In genomic region chr16:28180660-28181556, GRCh38 we compare ENCODE assay signal across 9 cellular contexts. TPM values are rescaled to one million over a fixed set of nuclear protein-coding genes. Genes with fewer than 3 reads are reported as not detected.
DNase-seq lines count a peak whose midpoint lies in the region; ATAC-seq and TF ChIP-seq lines count a peak whose summit lies in the region.
"Had no signal": no experiment of that assay in that cellular context is flagged by ENCODE, and none has a peak within 500 bp of the region (broad histone marks: within the 10 kb centered on the region; RNA-seq: fewer than 3 reads in every experiment).

No MANE protein-coding gene starts in this region.

- peaks cover 24% of the 10 kb centered on the region for H3K4me1 ChIP-seq in A673 (ENCODE audit: insufficient read depth, low read length, poor library complexity, severe bottlenecking)

- DNase-seq in A673 (ENCODE audit: low spot score): no peak
- DNase-seq in activated CD4-positive, alpha-beta memory T cell treated with anti-CD3 and anti-CD28 coated beads for 36 hours: no peak
- no peak for DNase-seq in left lobe of liver (ENCODE audit: low spot score)
- DNase-seq in NCI-H748 (lab: John Stamatoyannopoulos, UW; ENCODE audit: unreplicated experiment): no peak
- DNase-seq in ureter (ENCODE audit: low spot score): no peak
- DNase-seq in C1 segment of cervical spinal cord (lab: John Stamatoyannopoulos, UW): no peak
- DNase-seq in NCI-H1436 treated with DMSO at 0.1 percent for 48 hours (lab: John Stamatoyannopoulos, UW): no peak

- peaks cover 56% of the 10 kb centered on the region for H3K36me3 Mint-ChIP-seq in activated CD4-positive, alpha-beta memory T cell treated with anti-CD3 and anti-CD28 coated beads for 36 hours

- TF ChIP-seq CTCF in A673 (conservative IDR thresholded peaks at IDR 0.05; ENCODE audit: low read depth, low read length): no peak

- peak; percentile 38 for ATAC-seq in GM21529 (IDR thresholded peaks at IDR 0.05; ENCODE audit: unreplicated experiment)
- ATAC-seq in left lobe of liver: peak; percentile 19

- CTCF ChIA-PET in A673 (lab: Charles Lee): interaction anchor here (0.7 kb wide), 1 partner anchor 721 kb away, joined by 4 read pairs; no protein-coding TSS in a partner anchor
- CTCF ChIA-PET in activated CD4-positive, alpha-beta memory T cell treated with anti-CD3 and anti-CD28 coated beads for 36 hours (lab: Charles Lee): interaction anchor here (0.6 to 1.0 kb wide), 2 partner anchors 37 to 303 kb away, joined by 4 to 5 read pairs; no protein-coding TSS in a partner anchor

- peak overlapping the region; percentile 87 for H3K27ac Mint-ChIP-seq in activated CD4-positive, alpha-beta memory T cell treated with anti-CD3 and anti-CD28 coated beads for 36 hours

- intact Hi-C loops in A673 (cut with micrococcal nuclease; ENCODE audit: unreplicated experiment): no loop called here
- intact Hi-C loops in activated CD4-positive, alpha-beta memory T cell treated with anti-CD3 and anti-CD28 coated beads for 36 hours (cut with micrococcal nuclease): loop anchor here (2.0 kb wide), 1 partner anchor 14 kb away; no protein-coding TSS in a partner anchor

- peaks cover 11% of the 10 kb centered on the region for H3K36me3 ChIP-seq in A673 (ENCODE audit: insufficient read depth, low read length, poor library complexity, severe bottlenecking)

- peaks cover 74% of the 10 kb centered on the region for H3K4me1 Mint-ChIP-seq in activated CD4-positive, alpha-beta memory T cell treated with anti-CD3 and anti-CD28 coated beads for 36 hours (ENCODE audit: low read depth)

- peaks cover 3% of the 10 kb centered on the region for H3K9me3 Mint-ChIP-seq in activated CD4-positive, alpha-beta memory T cell treated with anti-CD3 and anti-CD28 coated beads for 36 hours

- no peak overlapping the region for H3K4me3 Mint-ChIP-seq in activated CD4-positive, alpha-beta memory T cell treated with anti-CD3 and anti-CD28 coated beads for 36 hours

- H3K27me3 Mint-ChIP-seq in activated CD4-positive, alpha-beta memory T cell treated with anti-CD3 and anti-CD28 coated beads for 36 hours: no peaks in the 10 kb centered on the region

- peaks cover 6% of the 10 kb centered on the region for H3K9me3 ChIP-seq in A673 (ENCODE audit: low read depth, low read length, poor library complexity, severe bottlenecking)
- H3K9me3 ChIP-seq: SJCRH30 had no signal

- no TSS peak for BruUV-seq in A673 (replicated peaks; lab: Mats Ljungman, UMichigan)

- POLR2A ChIA-PET in A673 (lab: Charles Lee; ENCODE audit: low non-redundant PET): interaction anchor here (0.6 kb wide), 1 partner anchor 906 kb away, joined by 4 read pairs; no protein-coding TSS in a partner anchor
- POLR2A ChIA-PET in activated CD4-positive, alpha-beta memory T cell treated with anti-CD3 and anti-CD28 coated beads for 36 hours (lab: Charles Lee): interaction anchor here (0.6 to 1.5 kb wide), 4 partner anchors 12 to 22 kb away, joined by 3 to 6 read pairs (median 4); no protein-coding TSS in a partner anchor

- H3K4me3 ChIP-seq in A673 (ENCODE audit: low read depth, low read length, poor library complexity, severe bottlenecking): no peak overlapping the region
- H3K4me3 ChIP-seq: SJCRH30 had no signal

- peak overlapping the region; percentile 31 for H3K27ac ChIP-seq in A673 (ENCODE audit: low read depth, low read length, poor library complexity, severe bottlenecking)
- H3K27ac ChIP-seq: SJCRH30 had no signal

- H3K27me3 ChIP-seq in A673 (replicated peaks; ENCODE audit: insufficient read depth, low read depth, low read length, poor library complexity): no peaks in the 10 kb centered on the region
- H3K27me3 ChIP-seq: SJCRH30 had no signal

RNA-seq across cellular contexts. Expression of gene XPO6, which starts 30.9 kb away (rescaled TPM):
- 155 and 159 TPM in 2 replicates for total RNA-seq in A673 (2021)
- total RNA-seq in activated CD4-positive, alpha-beta memory T cell treated with anti-CD3 and anti-CD28 coated beads for 36 hours: 100 to 1,000 TPM; 201 to 214 TPM
- 46.2 TPM for total RNA-seq in left lobe of liver
- total RNA-seq in ureter: 145 TPM
